Comparison of ENCODE assay signal across 12 cellular contexts in genomic region chr5:96709152-96709821, GRCh38. TPM values are rescaled to one million over a fixed set of nuclear protein-coding genes. Genes with fewer than 3 reads are reported as not detected.
DNase-seq lines count a peak whose midpoint lies in the region; ATAC-seq, FAIRE-seq and TF ChIP-seq lines count a peak whose summit lies in the region.
"Had no signal": no experiment of that assay in that cellular context is flagged by ENCODE, and none has a peak within 500 bp of the region (broad histone marks: within the 10 kb centered on the region; RNA-seq: fewer than 3 reads in every experiment).

No MANE protein-coding gene starts in this region.

- DNase-seq in AG09319 (ENCODE audit: extremely low read depth, low read depth), result peak; percentile 28
- peak; percentile 54 for DNase-seq in RCC 7860 (ENCODE audit: low spot score)
- no peak for DNase-seq in epithelial cell of prostate (ENCODE audit: low read depth, low spot score)
- DNase-seq in mucosa of descending colon, result no peak
- DNase-seq in NAMALWA (ENCODE audit: low spot score), result no peak
- no peak for DNase-seq in GM10266 (ENCODE audit: extremely low spot score)
- DNase-seq in upper lobe of right lung, result no peak
- no peak for DNase-seq in MM.1S
- DNase-seq: central memory CD4-positive, alpha-beta T cell; KBM-7; NCI-H446 treated with DMSO at 0.1 percent for 48 hours had no signal

- no peaks in the 10 kb centered on the region for H3K27me3 ChIP-seq in upper lobe of right lung
- H3K27me3 ChIP-seq in MM.1S (replicated peaks; ENCODE audit: insufficient read depth, low read length), result no peaks in the 10 kb centered on the region

- H3K9me2 ChIP-seq in MM.1S (replicated peaks; ENCODE audit: insufficient read depth, low read length), result no peaks in the 10 kb centered on the region

- no peaks in the 10 kb centered on the region for H3K9me3 ChIP-seq in mucosa of descending colon
- H3K9me3 ChIP-seq in upper lobe of right lung, result no peaks in the 10 kb centered on the region
- H3K9me3 ChIP-seq in MM.1S (replicated peaks; ENCODE audit: insufficient read depth, low read length), result no peaks in the 10 kb centered on the region

- no peak overlapping the region for H3K4me3 ChIP-seq in mucosa of descending colon
- no peak overlapping the region for H3K4me3 ChIP-seq in upper lobe of right lung
- no peak overlapping the region for H3K4me3 ChIP-seq in MM.1S (ENCODE audit: low read length)

- no peak for TF ChIP-seq CTCF in AG09319 (IDR thresholded peaks at IDR 0.05; ENCODE audit: low read depth, low read length)
- no peak for TF ChIP-seq CTCF in mucosa of descending colon (IDR thresholded peaks at IDR 0.05)
- no peak for TF ChIP-seq CTCF in GM10266 (IDR thresholded peaks at IDR 0.05; ENCODE audit: control insufficient read depth, insufficient read depth, low read depth, missing control alignments)
- TF ChIP-seq CTCF in upper lobe of right lung (IDR thresholded peaks at IDR 0.05), result no peak
- TF ChIP-seq CTCF in MM.1S (IDR thresholded peaks at IDR 0.05; ENCODE audit: low read length), result no peak

- no peak overlapping the region for H2AFZ ChIP-seq in MM.1S (ENCODE audit: low read length)

- H3F3A ChIP-seq in MM.1S (ENCODE audit: insufficient read depth, low read length), result peaks cover 17% of the 10 kb centered on the region

- peaks cover 24% of the 10 kb centered on the region for H3K4me1 ChIP-seq in mucosa of descending colon (ENCODE audit: low read depth)
- H3K4me1 ChIP-seq in upper lobe of right lung, result peaks cover 49% of the 10 kb centered on the region
- peaks cover 19% of the 10 kb centered on the region for H3K4me1 ChIP-seq in MM.1S (ENCODE audit: low read length)

- no peak overlapping the region for H3K9ac ChIP-seq in MM.1S (ENCODE audit: low read length)

- peaks cover 15% of the 10 kb centered on the region for H3K79me2 ChIP-seq in MM.1S (ENCODE audit: low read length)

- no peak overlapping the region for H3K4me2 ChIP-seq in MM.1S (ENCODE audit: low read depth, low read length)

- FAIRE-seq in RCC 7860 (lab: Jason Lieb, UNC), result peak; percentile 66

- H3K27ac ChIP-seq in epithelial cell of prostate, result peak overlapping the region; percentile 99
- H3K27ac ChIP-seq in upper lobe of right lung, result no peak overlapping the region
- H3K27ac ChIP-seq in MM.1S (ENCODE audit: low read length), result no peak overlapping the region
- H3K27ac ChIP-seq: C4-2B had no signal

- H3K36me3 ChIP-seq in mucosa of descending colon (ENCODE audit: low read depth) (no peaks in the 10 kb centered on the region), upper lobe of right lung (no peaks in the 10 kb centered on the region), MM.1S (replicated peaks; ENCODE audit: insufficient read depth, low read length) (no peaks in the 10 kb centered on the region)

- intact Hi-C loops in mucosa of descending colon (cut with DNase I, micrococcal nuclease), result no loop called here
- intact Hi-C loops in upper lobe of right lung (cut with DNase I), result no loop called here

- H4K20me1 ChIP-seq in MM.1S (ENCODE audit: insufficient read depth, low read length), result 0 out of 2 replicates have a peak, but pooled peaks cover 3% of the 10 kb centered on the region

- ATAC-seq in mucosa of descending colon (peak; percentile 30), upper lobe of right lung (no peak)

RNA-seq across cellular contexts. Expression of gene CAST, which starts 47.1 kb away (rescaled TPM):
- total RNA-seq in mucosa of descending colon (100 to 1,000 TPM; 348 to 433 (median 372) TPM), upper lobe of right lung (260 TPM)

Comparison
In these comparisons a context has a peak if more than half of its experiments do, and no peak if none do; other contexts are left out.
1. DNase-seq: peak in AG09319 (single experiment) and RCC 7860 (single experiment); none in epithelial cell of prostate (single experiment), mucosa of descending colon (0 of 3), NAMALWA (single experiment), GM10266 (single experiment), upper lobe of right lung (single experiment) and MM.1S (single experiment).